ENCODE assay signal across 19 cellular contexts in the genomic region with DNA sequence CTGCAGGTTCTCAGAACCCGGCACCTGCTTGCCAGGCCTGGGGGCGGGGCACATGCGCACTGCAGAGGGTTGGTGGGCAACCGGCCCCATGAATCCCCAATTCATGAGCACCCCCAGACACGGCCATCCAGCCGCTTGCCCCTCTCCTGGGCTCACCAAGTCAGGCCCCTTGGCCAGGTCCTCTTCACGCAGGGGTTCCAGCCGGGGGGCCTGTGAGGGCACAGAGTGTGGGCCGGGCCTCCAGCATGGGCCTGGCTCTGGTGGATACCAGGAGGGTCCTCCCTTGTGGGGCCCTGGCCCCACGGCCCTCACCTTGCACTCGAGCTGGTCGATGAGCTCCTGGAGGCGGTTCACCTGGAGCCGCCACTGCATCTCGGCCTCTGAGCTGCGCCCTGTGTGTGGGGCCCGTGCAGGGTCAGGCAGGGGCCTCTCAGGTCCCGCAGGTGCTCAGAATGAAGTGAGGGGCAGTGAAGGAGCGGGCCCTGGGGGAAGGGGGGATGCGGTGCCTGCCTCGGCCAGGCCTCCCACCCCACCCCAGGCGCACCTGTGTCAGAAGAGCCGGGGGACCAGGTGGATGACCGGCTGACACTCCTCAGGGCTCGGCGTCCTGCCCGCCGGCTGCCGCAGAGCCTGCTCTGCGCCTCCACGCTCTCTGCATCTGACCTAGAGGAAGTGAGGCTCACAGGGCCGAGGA. TPM values are rescaled to one million over a fixed set of nuclear protein-coding genes. Genes with fewer than 3 reads are reported as not detected.
"Had no signal": no experiment of that assay in that cellular context is flagged by ENCODE, and none has a peak within 500 bp of the region (broad histone marks: within the 10 kb centered on the region; RNA-seq: fewer than 3 reads in every experiment).

No MANE protein-coding gene starts in this region.

- H3K27ac Mint-ChIP-seq: activated naive CD4-positive, alpha-beta T cell treated with anti-CD3 and anti-CD28 coated beads, Interleukin-2, amount 50 U/mL, for 72 hours; mesothelial cell of epicardium; natural killer cell treated with Interleukin-12 subunit alpha and Interleukin-12 subunit beta and Interleukin-15 and Interleukin-18, amount 100 ng/mL, for 72 hours had no signal

- H3K4me3 ChIP-seq: adrenal gland, tibial nerve, uterus had no signal

- DNase-seq: activated CD4-positive, alpha-beta T cell treated with anti-CD3 and anti-CD28 coated beads, Interleukin-2, amount 50 U/mL, for 1 hour; activated CD4-positive, CD25-positive, alpha-beta regulatory T cell; activated gamma-delta T cell treated with Interleukin-2 at 50 U/mL for 16 hours; dermis blood vessel endothelial cell; effector memory CD4-positive, alpha-beta T cell; foreskin fibroblast; hypothalamus; islet precursor cell; small intestine; stimulated activated CD8-positive, alpha-beta memory T cell treated with anti-CD3 and anti-CD28 coated beads, Interleukin-4, amount 100 ng/mL, for 48 hours; stimulated activated naive CD4-positive, alpha-beta T cell treated with Interleukin-2 at 50 U/mL for 16 hours; T1000 had no signal

- FAIRE-seq: bronchial epithelial cell, small intestine had no signal

- H3K4me3 Mint-ChIP-seq: mesothelial cell of epicardium; natural killer cell treated with Interleukin-12 subunit alpha and Interleukin-12 subunit beta and Interleukin-15 and Interleukin-18, amount 100 ng/mL, for 72 hours had no signal

- H3K27me3 ChIP-seq: adrenal gland, tibial nerve, uterus had no signal

- H3K36me3 Mint-ChIP-seq: natural killer cell treated with Interleukin-12 subunit alpha and Interleukin-12 subunit beta and Interleukin-15 and Interleukin-18, amount 100 ng/mL, for 72 hours had no signal

- H3K36me3 ChIP-seq: uterus had no signal

- H3K9me3 ChIP-seq: adrenal gland, tibial nerve, uterus had no signal

- ATAC-seq: activated naive CD4-positive, alpha-beta T cell treated with anti-CD3 and anti-CD28 coated beads, Interleukin-2, amount 50 U/mL, for 72 hours; natural killer cell treated with Interleukin-12 subunit alpha and Interleukin-12 subunit beta and Interleukin-15 and Interleukin-18, amount 100 ng/mL, for 72 hours had no signal

- H3K9me3 Mint-ChIP-seq: activated naive CD4-positive, alpha-beta T cell treated with anti-CD3 and anti-CD28 coated beads, Interleukin-2, amount 50 U/mL, for 72 hours; mesothelial cell of epicardium; natural killer cell treated with Interleukin-12 subunit alpha and Interleukin-12 subunit beta and Interleukin-15 and Interleukin-18, amount 100 ng/mL, for 72 hours had no signal

- H3K27me3 Mint-ChIP-seq: natural killer cell treated with Interleukin-12 subunit alpha and Interleukin-12 subunit beta and Interleukin-15 and Interleukin-18, amount 100 ng/mL, for 72 hours had no signal

- H3K27ac ChIP-seq: adrenal gland, tibial nerve, uterus had no signal

RNA-seq across cellular contexts. Expression of gene C20orf144, which starts 2.6 kb away (rescaled TPM):
- total RNA-seq: bronchial epithelial cell, dermis blood vessel endothelial cell, tibial nerve, uterus had no signal
